ENCODE assay signal across 11 cellular contexts in genomic region chr11:128732471-128733277, GRCh38. TPM values are rescaled to one million over a fixed set of nuclear protein-coding genes. Genes with fewer than 3 reads are reported as not detected.
DNase-seq lines count a peak whose midpoint lies in the region; ATAC-seq and TF ChIP-seq lines count a peak whose summit lies in the region.
"Had no signal": no experiment of that assay in that cellular context is flagged by ENCODE, and none has a peak within 500 bp of the region (broad histone marks: within the 10 kb centered on the region; RNA-seq: fewer than 3 reads in every experiment).

No MANE protein-coding gene starts in this region.

- no peak for TF ChIP-seq EP300 in transverse colon (IDR thresholded peaks at IDR 0.05; ENCODE audit: low read depth)

- no peak for TF ChIP-seq CTCF in transverse colon (IDR thresholded peaks at IDR 0.05)
- TF ChIP-seq CTCF in GM10266 (IDR thresholded peaks at IDR 0.05; ENCODE audit: control insufficient read depth, insufficient read depth, low read depth, missing control alignments), result no peak

- H3K4me1 ChIP-seq in transverse colon, result peaks cover 0 to 66% (median 8%) of the 10 kb centered on the region in 4 donors

- no peaks in the 10 kb centered on the region for H3K36me3 ChIP-seq in transverse colon

- H3K27me3 ChIP-seq in transverse colon, result no peaks in the 10 kb centered on the region

- peak overlapping the region in 3 of 4 donors; percentile 10 to 63 (median 61) for H3K27ac ChIP-seq in transverse colon

- WGBS in transverse colon (ENCODE audit: low coverage in 1 of 2), 2 donors, result 75 to 77% methylated on average over 8 of the region's 8 CpGs

- intact Hi-C loops in activated naive CD4-positive, alpha-beta T cell treated with anti-CD3 and anti-CD28 coated beads for 36 hours (cut with micrococcal nuclease), result loop anchor here (1.0 to 10.0 kb wide), 8 partner anchors 16 to 1272 kb away; partner anchors contain the start of gene PRDM10
- intact Hi-C loops in transverse colon (cut with DNase I; ENCODE audit: low total_unique reads), result no loop called here

- peak overlapping the region; percentile 72 for H3K27ac Mint-ChIP-seq in activated naive CD4-positive, alpha-beta T cell treated with anti-CD3 and anti-CD28 coated beads for 36 hours
- peak overlapping the region; percentile 37 for H3K27ac Mint-ChIP-seq in T-helper 2 cell treated with Interferon-gamma antibody and Interleukin-4, amounts not matched to agents 5 μg/mL and 100 μg/mL, for 36 hours

- peaks cover 13% of the 10 kb centered on the region for H3K36me3 Mint-ChIP-seq in activated naive CD4-positive, alpha-beta T cell treated with anti-CD3 and anti-CD28 coated beads for 36 hours (ENCODE audit: low read depth)
- H3K36me3 Mint-ChIP-seq in T-helper 2 cell treated with Interferon-gamma antibody and Interleukin-4, amounts not matched to agents 5 μg/mL and 100 μg/mL, for 36 hours (ENCODE audit: low read depth), result peaks cover 41% of the 10 kb centered on the region
- H3K36me3 Mint-ChIP-seq: brain had no signal

- in situ Hi-C loops in transverse colon (cut with MboI; ENCODE audit: low pct_ligation_motif_present in 1 of 4, low pct_unique_long_range_greater_than_20kb in 1 of 4, low sequenced_read_pairs in 3 of 4), result no loop called here

- CTCF ChIA-PET in activated naive CD4-positive, alpha-beta T cell treated with anti-CD3 and anti-CD28 coated beads for 36 hours (lab: Charles Lee), result interaction anchor here (0.6 to 2.0 kb wide), 5 partner anchors 14 to 424 kb away, joined by 3 to 9 read pairs (median 5); no protein-coding TSS in a partner anchor

- no peaks in the 10 kb centered on the region for H3K9me3 Mint-ChIP-seq in activated naive CD4-positive, alpha-beta T cell treated with anti-CD3 and anti-CD28 coated beads for 36 hours
- H3K9me3 Mint-ChIP-seq in T-helper 2 cell treated with Interferon-gamma antibody and Interleukin-4, amounts not matched to agents 5 μg/mL and 100 μg/mL, for 36 hours, result no peaks in the 10 kb centered on the region
- H3K9me3 Mint-ChIP-seq: neural crest cell had no signal

- no peak for TF ChIP-seq POLR2A in transverse colon (IDR thresholded peaks at IDR 0.05)

- H3K4me1 Mint-ChIP-seq in activated naive CD4-positive, alpha-beta T cell treated with anti-CD3 and anti-CD28 coated beads for 36 hours (ENCODE audit: low read depth), result peaks cover 93% of the 10 kb centered on the region
- H3K4me1 Mint-ChIP-seq in T-helper 2 cell treated with Interferon-gamma antibody and Interleukin-4, amounts not matched to agents 5 μg/mL and 100 μg/mL, for 36 hours (ENCODE audit: low read depth), result peaks cover 87% of the 10 kb centered on the region

- no peak for DNase-seq in activated naive CD4-positive, alpha-beta T cell treated with anti-CD3 and anti-CD28 coated beads for 36 hours
- DNase-seq in activated naive CD4-positive, alpha-beta T cell treated with Interleukin-2 at 50 U/mL for 16 hours, result no peak
- DNase-seq in T-helper 2 cell treated with Interferon-gamma antibody and Interleukin-4, amounts not matched to agents 5 μg/mL and 100 μg/mL, for 36 hours (ENCODE audit: low spot score), result no peak
- DNase-seq in transverse colon (no peak), GM10266 (ENCODE audit: extremely low spot score) (no peak), SIG-M5 treated with dmso at 0.1 percent for 504 hours (lab: John Stamatoyannopoulos, UW; ENCODE audit: unreplicated experiment) (no peak), NCI-H2227 (lab: John Stamatoyannopoulos, UW; ENCODE audit: unreplicated experiment) (no peak)
- DNase-seq: NCI-H1930 had no signal

- H3K4me3 Mint-ChIP-seq in activated naive CD4-positive, alpha-beta T cell treated with anti-CD3 and anti-CD28 coated beads for 36 hours, result no peak overlapping the region
- H3K4me3 Mint-ChIP-seq in T-helper 2 cell treated with Interferon-gamma antibody and Interleukin-4, amounts not matched to agents 5 μg/mL and 100 μg/mL, for 36 hours, result peak overlapping the region; percentile 40

- H3K27me3 Mint-ChIP-seq in activated naive CD4-positive, alpha-beta T cell treated with anti-CD3 and anti-CD28 coated beads for 36 hours (ENCODE audit: low read depth), result no peaks in the 10 kb centered on the region
- H3K27me3 Mint-ChIP-seq in T-helper 2 cell treated with Interferon-gamma antibody and Interleukin-4, amounts not matched to agents 5 μg/mL and 100 μg/mL, for 36 hours (ENCODE audit: low read depth), result no peaks in the 10 kb centered on the region

- no peak overlapping the region for H3K4me3 ChIP-seq in transverse colon

- peak; percentile 38 for ATAC-seq in HG02884 (IDR thresholded peaks at IDR 0.05; ENCODE audit: unreplicated experiment)

- H3K9me3 ChIP-seq in transverse colon, result no peaks in the 10 kb centered on the region

RNA-seq across cellular contexts. Expression of gene FLI1, which starts 38.8 kb away (rescaled TPM):
- total RNA-seq in activated naive CD4-positive, alpha-beta T cell treated with anti-CD3 and anti-CD28 coated beads for 36 hours, result 10 to 100 TPM; 64.0 to 65.0 TPM
- total RNA-seq in transverse colon, result 10 to 100 TPM in 1 of 4 donors, 1 to 10 TPM in 3; 7.5 to 19.1 (median 8.4) TPM
